In the genomic region with DNA sequence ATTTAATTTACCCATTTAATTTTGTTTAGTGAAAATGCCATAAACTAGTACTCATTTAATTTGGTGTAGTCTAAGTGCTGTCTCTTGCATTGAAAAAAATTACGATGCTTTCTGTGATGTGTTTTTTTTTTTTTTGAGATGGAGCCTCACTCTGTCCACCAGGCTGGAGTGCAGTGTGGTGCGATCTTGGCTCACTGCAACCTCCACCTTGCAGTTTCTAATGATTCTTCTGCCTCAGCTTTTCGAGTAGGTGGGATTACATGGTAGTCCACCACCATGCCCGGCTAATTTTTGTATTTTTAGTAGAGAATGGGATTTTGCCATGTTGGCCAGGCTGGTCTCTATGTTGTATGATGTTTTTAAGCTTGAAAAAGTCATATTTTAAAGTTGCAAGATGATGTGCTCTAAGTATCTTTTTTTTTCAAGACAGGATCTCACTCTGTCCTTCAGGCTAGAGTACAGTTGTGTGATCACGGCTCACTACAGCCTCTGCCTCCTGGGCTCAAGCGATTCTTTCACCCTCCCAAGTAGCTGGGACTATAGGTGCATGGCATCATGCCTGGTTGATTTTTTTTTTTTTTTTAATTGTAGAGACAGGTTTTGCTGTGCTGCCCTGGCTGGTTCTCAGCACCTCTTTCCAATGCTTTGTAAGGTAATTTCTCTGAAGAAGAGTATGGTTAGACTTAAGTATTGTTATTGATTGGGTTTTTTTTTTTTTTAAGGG, we compare ENCODE assay signal across 2 cellular contexts.
TF ChIP-seq lines count a peak whose summit lies in the region.

No MANE protein-coding gene starts in this region.

TF ChIP-seq in IMR-90, 13 proteins besides CTCF, POLR2A, EP300 and RAD21:
- TF ChIP-seq CEBPB (IDR thresholded peaks at IDR 0.05; ENCODE audit: low read depth, low read length): no peak
- no peak for TF ChIP-seq MAFK (IDR thresholded peaks at IDR 0.05; ENCODE audit: low read depth, low read length)
- TF ChIP-seq SMC3 (IDR thresholded peaks at IDR 0.05; ENCODE audit: low read depth, low read length): no peak
- TF ChIP-seq, protein P1, sequence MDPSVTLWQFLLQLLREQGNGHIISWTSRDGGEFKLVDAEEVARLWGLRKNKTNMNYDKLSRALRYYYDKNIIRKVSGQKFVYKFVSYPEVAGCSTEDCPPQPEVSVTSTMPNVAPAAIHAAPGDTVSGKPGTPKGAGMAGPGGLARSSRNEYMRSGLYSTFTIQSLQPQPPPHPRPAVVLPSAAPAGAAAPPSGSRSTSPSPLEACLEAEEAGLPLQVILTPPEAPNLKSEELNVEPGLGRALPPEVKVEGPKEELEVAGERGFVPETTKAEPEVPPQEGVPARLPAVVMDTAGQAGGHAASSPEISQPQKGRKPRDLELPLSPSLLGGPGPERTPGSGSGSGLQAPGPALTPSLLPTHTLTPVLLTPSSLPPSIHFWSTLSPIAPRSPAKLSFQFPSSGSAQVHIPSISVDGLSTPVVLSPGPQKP (IDR thresholded peaks at IDR 0.05; ENCODE audit: borderline replicate concordance, low read depth, low read length): no peak
- no peak for TF ChIP-seq CHD1 (IDR thresholded peaks at IDR 0.05; ENCODE audit: low read depth, low read length)
- TF ChIP-seq, protein P2, sequence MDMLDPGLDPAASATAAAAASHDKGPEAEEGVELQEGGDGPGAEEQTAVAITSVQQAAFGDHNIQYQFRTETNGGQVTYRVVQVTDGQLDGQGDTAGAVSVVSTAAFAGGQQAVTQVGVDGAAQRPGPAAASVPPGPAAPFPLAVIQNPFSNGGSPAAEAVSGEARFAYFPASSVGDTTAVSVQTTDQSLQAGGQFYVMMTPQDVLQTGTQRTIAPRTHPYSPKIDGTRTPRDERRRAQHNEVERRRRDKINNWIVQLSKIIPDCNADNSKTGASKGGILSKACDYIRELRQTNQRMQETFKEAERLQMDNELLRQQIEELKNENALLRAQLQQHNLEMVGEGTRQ (IDR thresholded peaks at IDR 0.05; ENCODE audit: low read depth, low read length): no peak
- no peak for TF ChIP-seq MAZ (IDR thresholded peaks at IDR 0.05; ENCODE audit: borderline replicate concordance, low read depth, low read length)
- TF ChIP-seq FOS (IDR thresholded peaks at IDR 0.05; ENCODE audit: low read depth, low read length): no peak
- TF ChIP-seq RCOR1 (IDR thresholded peaks at IDR 0.05; ENCODE audit: insufficient replicate concordance, low read length): no peak
- no peak for TF ChIP-seq NFE2L2 (IDR thresholded peaks at IDR 0.05; ENCODE audit: low read depth, low read length)
- TF ChIP-seq RFX5 (IDR thresholded peaks at IDR 0.05; ENCODE audit: low read depth, low read length): no peak
- no peak for TF ChIP-seq BHLHE40 (IDR thresholded peaks at IDR 0.05; ENCODE audit: low read depth, low read length)
- no peak for TF ChIP-seq MXI1 (IDR thresholded peaks at IDR 0.05; ENCODE audit: borderline replicate concordance, low read depth, low read length)

TF ChIP-seq in endothelial cell of umbilical vein, 7 proteins besides CTCF, POLR2A, EP300 and RAD21:
- TF ChIP-seq EZH2 (IDR thresholded peaks at IDR 0.05; ENCODE audit: borderline replicate concordance, low read depth, low read length, severe bottlenecking) (no peak), GATA2 (IDR thresholded peaks at IDR 0.05; ENCODE audit: insufficient read depth, insufficient read length, low read depth, low read length) (no peak), MYC (IDR thresholded peaks at IDR 0.05; ENCODE audit: low read depth, low read length) (no peak), FOS (IDR thresholded peaks at IDR 0.05; ENCODE audit: borderline replicate concordance, insufficient read depth, low read length) (no peak), POLR2AphosphoS5 (IDR thresholded peaks at IDR 0.05; ENCODE audit: insufficient read depth, low read depth, low read length) (no peak), JUN (IDR thresholded peaks at IDR 0.05; ENCODE audit: borderline replicate concordance, insufficient read depth, insufficient read length, low read depth) (no peak)
- TF ChIP-seq, protein P3, sequence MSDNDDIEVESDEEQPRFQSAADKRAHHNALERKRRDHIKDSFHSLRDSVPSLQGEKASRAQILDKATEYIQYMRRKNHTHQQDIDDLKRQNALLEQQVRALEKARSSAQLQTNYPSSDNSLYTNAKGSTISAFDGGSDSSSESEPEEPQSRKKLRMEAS (IDR thresholded peaks at IDR 0.05; ENCODE audit: insufficient read depth, insufficient read length): no peak
